Comparison of ENCODE assay signal across 21 cellular contexts in genomic region chr6:97563529-97563928, GRCh38.
"Had no signal": no experiment of that assay in that cellular context is flagged by ENCODE, and none has a peak within 500 bp of the region (broad histone marks: within the 10 kb centered on the region; RNA-seq: fewer than 3 reads in every experiment).

No MANE protein-coding gene starts in this region.

- DNase-seq: activated CD4-positive, alpha-beta T cell treated with anti-CD3 and anti-CD28 coated beads for 1 hour; activated CD8-positive, alpha-beta memory T cell treated with anti-CD3 and anti-CD28 coated beads for 24 hours; activated CD8-positive, alpha-beta memory T cell treated with anti-CD3 and anti-CD28 coated beads, Interleukin-2, amount 50 U/mL, for 4 hours; activated T-cell treated with anti-CD3 and anti-CD28 coated beads, Interleukin-2, amount 50 U/mL, for 24 hours; adrenal gland; brain microvascular endothelial cell; caudate nucleus; effector CD4-positive, alpha-beta T cell; foreskin melanocyte; left ventricle myocardium superior; nephron progenitor cell; pancreas; stimulated activated CD4-positive, alpha-beta T cell treated with anti-CD3 and anti-CD28 coated beads, Interleukin-4, amount 100 ng/mL, for 24 hours; stimulated activated naive CD4-positive, alpha-beta T cell treated with Interleukin-2 at 50 U/mL for 16 hours; WERI-Rb-1 had no signal

- H3K9me3 ChIP-seq: adrenal gland, ascending aorta, pancreas, thoracic aorta, vagina had no signal

- H3K27me3 ChIP-seq: adrenal gland, ascending aorta, brain microvascular endothelial cell, hepatocyte, pancreas, vagina had no signal

- H3K36me3 ChIP-seq: adrenal gland, ascending aorta, brain microvascular endothelial cell, pancreas, thoracic aorta, vagina, WERI-Rb-1 had no signal

- H3K4me3 ChIP-seq: adrenal gland, ascending aorta, hepatocyte, pancreas, thoracic aorta, vagina had no signal

- ATAC-seq: activated T-helper 17 cell treated with anti-CD3 and anti-CD28 coated beads, Interleukin-2, amount 50 U/mL, for 72 hours; left ventricle myocardium superior; pancreas; right cardiac atrium had no signal

- H3K4me1 ChIP-seq: adrenal gland, ascending aorta, pancreas, vagina had no signal

- H3K27ac ChIP-seq: adrenal gland, ascending aorta, brain microvascular endothelial cell, hepatocyte, pancreas, thoracic aorta, vagina, WERI-Rb-1 had no signal
